ENCODE assay signal across 8 cellular contexts in the genomic region with DNA sequence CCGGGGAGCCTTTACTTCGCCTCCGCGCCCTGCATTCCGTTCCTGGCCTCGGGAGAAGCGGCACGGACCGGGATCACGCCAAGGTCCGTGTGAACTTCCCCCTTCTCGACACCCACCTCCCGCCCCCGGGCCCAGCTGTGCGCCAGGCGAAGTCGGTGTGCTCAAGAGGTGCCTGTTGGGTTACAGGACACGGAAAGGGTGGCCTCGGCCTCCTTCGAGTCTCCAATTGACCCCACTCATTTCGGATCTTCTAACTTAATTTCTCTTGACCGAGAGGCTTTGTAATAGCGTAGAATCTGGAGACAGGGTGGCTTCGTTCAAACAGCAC. TPM values are rescaled to one million over a fixed set of nuclear protein-coding genes. Genes with fewer than 3 reads are reported as not detected.
DNase-seq lines count a peak whose midpoint lies in the region; ATAC-seq, FAIRE-seq and TF ChIP-seq lines count a peak whose summit lies in the region.

No MANE protein-coding gene starts in this region.

- H3K36me3 Mint-ChIP-seq in astrocyte (ENCODE audit: low read depth, unreplicated experiment) = no peaks in the 10 kb centered on the region

- H4K20me1 ChIP-seq in astrocyte (ENCODE audit: insufficient read depth, low read length) = peaks cover 21% of the 10 kb centered on the region

- no peak for FAIRE-seq in astrocyte (lab: Jason Lieb, UNC)

- TF ChIP-seq CTCF in astrocyte (IDR thresholded peaks at IDR 0.05; ENCODE audit: insufficient read depth, low read depth, low read length) = no peak

- H3K27me3 Mint-ChIP-seq in astrocyte (ENCODE audit: low read depth, unreplicated experiment) = no peaks in the 10 kb centered on the region

- 0% methylated on average over 2 of the region's 24 CpGs; no CpG with 5 or more reads in 1 of the 2 experiments for WGBS in mesodermal cell (ENCODE audit: insufficient coverage in 2 of 2), 2 experiments

- peak overlapping the region; percentile 83 for H3K4me2 ChIP-seq in astrocyte (ENCODE audit: low read length)

- H3K36me3 ChIP-seq in astrocyte (ENCODE audit: insufficient read depth, low read length) = no peaks in the 10 kb centered on the region
- H3K36me3 ChIP-seq in mesodermal cell (ENCODE audit: control insufficient read depth, insufficient read depth, low read length) = peaks cover 7% of the 10 kb centered on the region

- H3K4me3 Mint-ChIP-seq in astrocyte (ENCODE audit: unreplicated experiment) = peak overlapping the region; percentile 87

- peak overlapping the region; percentile 77 for H2AFZ ChIP-seq in astrocyte (ENCODE audit: low read depth, low read length)

- ATAC-seq in GM19351 (IDR thresholded peaks at IDR 0.05; ENCODE audit: unreplicated experiment) (peak; percentile 8), HG03139 (IDR thresholded peaks at IDR 0.05; ENCODE audit: unreplicated experiment) (peak; percentile 9), HG03457 (IDR thresholded peaks at IDR 0.05; ENCODE audit: unreplicated experiment) (no peak), HG02970 (IDR thresholded peaks at IDR 0.05; ENCODE audit: low FRiP score, unreplicated experiment) (no peak)

- H3K9me3 Mint-ChIP-seq in astrocyte (ENCODE audit: unreplicated experiment) = no peaks in the 10 kb centered on the region

- peak overlapping the region; percentile 86 for H3K9ac ChIP-seq in astrocyte (ENCODE audit: low read length)

- DNase-seq in astrocyte (ENCODE audit: low read depth) (no peak), NCI-H446 treated with DMSO at 0.1 percent for 48 hours (lab: John Stamatoyannopoulos, UW) (no peak)
- DNase-seq in activated CD4-positive, alpha-beta T cell treated with anti-CD3 and anti-CD28 coated beads for 4 hours = no peak

- no peaks in the 10 kb centered on the region for H3K9me3 ChIP-seq in astrocyte (ENCODE audit: insufficient read depth, low read depth, low read length)
- H3K9me3 ChIP-seq in mesodermal cell (ENCODE audit: control insufficient read depth, low read length) = no peaks in the 10 kb centered on the region

- H3K4me1 ChIP-seq in astrocyte (ENCODE audit: insufficient read depth, low read length) (peaks cover 3% of the 10 kb centered on the region), mesodermal cell (ENCODE audit: control insufficient read depth, insufficient read depth, low read length, poor library complexity, severe bottlenecking) (peaks cover 2% of the 10 kb centered on the region)

- H3K79me2 ChIP-seq in astrocyte (ENCODE audit: insufficient read depth, low read length) = peaks cover 46% of the 10 kb centered on the region

- H3K27ac ChIP-seq in astrocyte (ENCODE audit: low read depth, low read length) (peak overlapping the region; percentile 66), mesodermal cell (ENCODE audit: low read depth, low read length, severe bottlenecking) (peak overlapping the region; percentile 24)

- no peaks in the 10 kb centered on the region for H3K27me3 ChIP-seq in astrocyte (ENCODE audit: insufficient read depth, low read length)

- peak overlapping the region; percentile 41 for H3K27ac Mint-ChIP-seq in astrocyte (ENCODE audit: unreplicated experiment)

- H3K4me3 ChIP-seq in astrocyte (ENCODE audit: insufficient read depth, low read depth, low read length) (peak overlapping the region; percentile 73), mesodermal cell (ENCODE audit: extremely low read depth, insufficient read depth, low read length, poor library complexity, severe bottlenecking) (peak overlapping the region; percentile 62)

- peaks cover 6% of the 10 kb centered on the region for H3K4me1 Mint-ChIP-seq in astrocyte (ENCODE audit: low read depth, unreplicated experiment)

RNA-seq across cellular contexts. Expression of a gene that starts 0.4 kb away (rescaled TPM):
- total RNA-seq in astrocyte = 158 and 163 TPM in 2 replicates
- 175 TPM for polyA plus RNA-seq in mesodermal cell (2013, experiment 1 of 2)
- polyA plus RNA-seq in mesodermal cell (2013, experiment 2 of 2) = 143 TPM

Comparison
In these comparisons a context has a peak if more than half of its experiments do, and no peak if none do; other contexts are left out.
1. ATAC-seq: peak in GM19351 (single experiment) and HG03139 (single experiment); none in HG03457 (single experiment) and HG02970 (single experiment).